ENCODE assay signal across 24 cellular contexts in genomic region chr1:118028267-118028666, GRCh38.
"Had no signal": no experiment of that assay in that cellular context is flagged by ENCODE, and none has a peak within 500 bp of the region (broad histone marks: within the 10 kb centered on the region; RNA-seq: fewer than 3 reads in every experiment).

No MANE protein-coding gene starts in this region.

- ATAC-seq: natural killer cell; right lobe of liver; stimulated activated memory B cell treated with anti-CD40 and anti-IgM and Interleukin-4, amounts not matched to agents 10 μg/mL and 1 μg/mL and 100 μg/mL, for 72 hours; stimulated activated naive CD8-positive, alpha-beta T cell treated with anti-CD3 and anti-CD28 coated beads, Interleukin-15, amount 100 ng/mL, for 72 hours had no signal

- H3K4me3 ChIP-seq: left ventricle myocardium inferior, lung, neural progenitor cell, ovary, right atrium auricular region, right lobe of liver, smooth muscle cell, tibial nerve, upper lobe of left lung had no signal

- H3K27me3 ChIP-seq: neural progenitor cell, ovary, right atrium auricular region, right lobe of liver, tibial nerve, upper lobe of left lung had no signal

- H3K9me3 ChIP-seq: ovary, right atrium auricular region, right lobe of liver, tibial nerve, upper lobe of left lung had no signal

- H3K9me3 Mint-ChIP-seq: mesothelial cell of epicardium, nephron progenitor cell, neural progenitor cell had no signal

- H3K4me1 ChIP-seq: left ventricle myocardium inferior, neural progenitor cell, right atrium auricular region, right lobe of liver, tibial nerve, upper lobe of left lung had no signal

- H3K4me1 Mint-ChIP-seq: mesothelial cell of epicardium; naive B cell; natural killer cell; nephron progenitor cell; neural progenitor cell; stimulated activated memory B cell treated with anti-CD40 and anti-IgM and Interleukin-4, amounts not matched to agents 10 μg/mL and 1 μg/mL and 100 μg/mL, for 72 hours; stimulated activated naive CD8-positive, alpha-beta T cell treated with anti-CD3 and anti-CD28 coated beads, Interleukin-15, amount 100 ng/mL, for 72 hours had no signal

- H3K4me3 Mint-ChIP-seq: mesothelial cell of epicardium; naive B cell; natural killer cell; nephron progenitor cell; neural progenitor cell; stimulated activated memory B cell treated with anti-CD40 and anti-IgM and Interleukin-4, amounts not matched to agents 10 μg/mL and 1 μg/mL and 100 μg/mL, for 72 hours; stimulated activated naive CD8-positive, alpha-beta T cell treated with anti-CD3 and anti-CD28 coated beads, Interleukin-15, amount 100 ng/mL, for 72 hours had no signal

- H3K9ac ChIP-seq: neural progenitor cell had no signal

- H3K27ac ChIP-seq: left ventricle myocardium inferior, neural progenitor cell, ovary, right atrium auricular region, right lobe of liver, tibial nerve, upper lobe of left lung had no signal

- DNase-seq: islet precursor cell; left ventricle myocardium inferior; mesendoderm; naive B cell; natural killer cell; nephron progenitor cell; ovary; right lobe of liver; stimulated activated CD4-positive, alpha-beta T cell treated with anti-CD3 and anti-CD28 coated beads, Interleukin-1b, Interleukin-23, amount 100 ng/mL, for 48 hours; stimulated activated CD4-positive, alpha-beta T cell treated with anti-CD3 and anti-CD28 coated beads, Interleukin-2, amount 100 ng/mL, for 48 hours; stimulated activated CD4-positive, alpha-beta T cell treated with anti-CD3 and anti-CD28 coated beads, Interleukin-4, amount 100 ng/mL, for 4 hours; stimulated activated CD8-positive, alpha-beta memory T cell treated with anti-CD3 and anti-CD28 coated beads, Interleukin-4, amount 100 ng/mL, for 48 hours; stimulated activated naive CD4-positive, alpha-beta T cell treated with Interleukin-2 at 50 U/mL for 16 hours; stimulated activated naive CD8-positive, alpha-beta T cell treated with anti-CD3 and anti-CD28 coated beads, Interleukin-15, amount 100 ng/mL, for 72 hours; substantia nigra; upper lobe of left lung had no signal

- H2AFZ ChIP-seq: neural progenitor cell had no signal

- H3K4me2 ChIP-seq: neural progenitor cell, smooth muscle cell had no signal

- H3K27me3 Mint-ChIP-seq: progenitor cell of endocrine pancreas had no signal

- H3K36me3 ChIP-seq: left ventricle myocardium inferior, neural progenitor cell, ovary, right atrium auricular region, right lobe of liver, tibial nerve, upper lobe of left lung had no signal

- H3K27ac Mint-ChIP-seq: mesothelial cell of epicardium; naive B cell; natural killer cell; nephron progenitor cell; neural progenitor cell; progenitor cell of endocrine pancreas; stimulated activated memory B cell treated with anti-CD40 and anti-IgM and Interleukin-4, amounts not matched to agents 10 μg/mL and 1 μg/mL and 100 μg/mL, for 72 hours; stimulated activated naive CD8-positive, alpha-beta T cell treated with anti-CD3 and anti-CD28 coated beads, Interleukin-15, amount 100 ng/mL, for 72 hours had no signal

- H3K36me3 Mint-ChIP-seq: mesothelial cell of epicardium; naive B cell; natural killer cell; neural progenitor cell; stimulated activated memory B cell treated with anti-CD40 and anti-IgM and Interleukin-4, amounts not matched to agents 10 μg/mL and 1 μg/mL and 100 μg/mL, for 72 hours had no signal
